Comparison of ENCODE assay signal across 1 cellular context in the genomic region with DNA sequence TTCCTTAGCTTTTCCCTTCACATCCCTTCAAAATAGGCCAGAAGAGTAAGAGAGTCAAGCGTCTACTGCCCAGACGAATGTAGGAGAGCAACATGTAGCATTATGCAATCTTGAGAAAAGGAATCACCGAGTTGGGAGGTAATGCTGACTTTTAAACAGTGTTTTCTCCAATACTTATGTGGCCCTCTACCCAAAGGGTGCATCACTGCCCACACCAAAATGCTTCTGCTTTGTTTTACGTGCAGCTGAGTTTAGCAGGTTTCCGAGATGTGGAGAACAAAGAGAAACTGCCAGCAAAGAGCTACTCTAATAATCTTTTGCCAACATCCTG.
TF ChIP-seq lines count a peak whose summit lies in the region.

No MANE protein-coding gene starts in this region.

TF ChIP-seq in IMR-90, 13 proteins besides CTCF, POLR2A, EP300 and RAD21:
- TF ChIP-seq RFX5 (IDR thresholded peaks at IDR 0.05; ENCODE audit: low read depth, low read length) (no peak), CHD1 (IDR thresholded peaks at IDR 0.05; ENCODE audit: low read depth, low read length) (no peak), CEBPB (IDR thresholded peaks at IDR 0.05; ENCODE audit: low read depth, low read length) (no peak), NFE2L2 (IDR thresholded peaks at IDR 0.05; ENCODE audit: low read depth, low read length) (no peak), BHLHE40 (IDR thresholded peaks at IDR 0.05; ENCODE audit: low read depth, low read length) (no peak), FOS (IDR thresholded peaks at IDR 0.05; ENCODE audit: low read depth, low read length) (no peak), RCOR1 (IDR thresholded peaks at IDR 0.05; ENCODE audit: insufficient replicate concordance, low read length) (no peak), MXI1 (IDR thresholded peaks at IDR 0.05; ENCODE audit: borderline replicate concordance, low read depth, low read length) (no peak)
- TF ChIP-seq, protein P1, sequence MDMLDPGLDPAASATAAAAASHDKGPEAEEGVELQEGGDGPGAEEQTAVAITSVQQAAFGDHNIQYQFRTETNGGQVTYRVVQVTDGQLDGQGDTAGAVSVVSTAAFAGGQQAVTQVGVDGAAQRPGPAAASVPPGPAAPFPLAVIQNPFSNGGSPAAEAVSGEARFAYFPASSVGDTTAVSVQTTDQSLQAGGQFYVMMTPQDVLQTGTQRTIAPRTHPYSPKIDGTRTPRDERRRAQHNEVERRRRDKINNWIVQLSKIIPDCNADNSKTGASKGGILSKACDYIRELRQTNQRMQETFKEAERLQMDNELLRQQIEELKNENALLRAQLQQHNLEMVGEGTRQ (IDR thresholded peaks at IDR 0.05; ENCODE audit: low read depth, low read length): no peak
- TF ChIP-seq, protein P2, sequence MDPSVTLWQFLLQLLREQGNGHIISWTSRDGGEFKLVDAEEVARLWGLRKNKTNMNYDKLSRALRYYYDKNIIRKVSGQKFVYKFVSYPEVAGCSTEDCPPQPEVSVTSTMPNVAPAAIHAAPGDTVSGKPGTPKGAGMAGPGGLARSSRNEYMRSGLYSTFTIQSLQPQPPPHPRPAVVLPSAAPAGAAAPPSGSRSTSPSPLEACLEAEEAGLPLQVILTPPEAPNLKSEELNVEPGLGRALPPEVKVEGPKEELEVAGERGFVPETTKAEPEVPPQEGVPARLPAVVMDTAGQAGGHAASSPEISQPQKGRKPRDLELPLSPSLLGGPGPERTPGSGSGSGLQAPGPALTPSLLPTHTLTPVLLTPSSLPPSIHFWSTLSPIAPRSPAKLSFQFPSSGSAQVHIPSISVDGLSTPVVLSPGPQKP (IDR thresholded peaks at IDR 0.05; ENCODE audit: borderline replicate concordance, low read depth, low read length): no peak
